In genomic region chr3:69379661-69380060, GRCh38 we compare ENCODE assay signal across 18 cellular contexts. TPM values are rescaled to one million over a fixed set of nuclear protein-coding genes. Genes with fewer than 3 reads are reported as not detected.
A peak's percentile ranks its signal among the peaks of the same experiment; 100 is the strongest.
DNase-seq lines count a peak whose midpoint lies in the region; ATAC-seq and TF ChIP-seq lines count a peak whose summit lies in the region.
"Had no signal": no experiment of that assay in that cellular context is flagged by ENCODE, and none has a peak within 500 bp of the region (broad histone marks: within the 10 kb centered on the region; RNA-seq: fewer than 3 reads in every experiment).

No MANE protein-coding gene starts in this region.

- no peak for TF ChIP-seq CTCF in DND-41 (IDR thresholded peaks at IDR 0.05; ENCODE audit: borderline replicate concordance, extremely low read depth, low read length, poor library complexity, severe bottlenecking)
- TF ChIP-seq CTCF in HEK293 (tag by site-specific recombination; IDR thresholded peaks at IDR 0.05), result no peak

- no peak overlapping the region for H2AFZ ChIP-seq in DND-41 (ENCODE audit: low read depth, low read length)

- peak; percentile 23; the same call in 1 of the 3 replicates for ATAC-seq in DND-41 (ENCODE audit: insufficient read depth, low read depth)
- no peak for ATAC-seq in GM19463 (IDR thresholded peaks at IDR 0.05; ENCODE audit: unreplicated experiment)
- ATAC-seq in HG02678 (IDR thresholded peaks at IDR 0.05; ENCODE audit: unreplicated experiment), result no peak
- ATAC-seq: CD8-positive, alpha-beta T cell; T-helper 17 cell had no signal

- POLR2A ChIA-PET in HEK293 (lab: Yijun Ruan, JAX), result no interaction called here

- no peak overlapping the region for H3K4me2 ChIP-seq in DND-41 (ENCODE audit: insufficient read depth, low read length)

- H4K20me1 ChIP-seq in DND-41 (ENCODE audit: insufficient read depth, low read length), result no peaks in the 10 kb centered on the region

- H3K36me3 ChIP-seq in DND-41 (ENCODE audit: insufficient read depth, low read length), result no peaks in the 10 kb centered on the region
- no peaks in the 10 kb centered on the region for H3K36me3 ChIP-seq in HEK293 (ENCODE audit: control insufficient read depth in 2 of 2, insufficient read depth in 1 of 2, low read length in 2 of 2)
- H3K36me3 ChIP-seq: BE2C had no signal

- H3K27me3 ChIP-seq in DND-41 (ENCODE audit: insufficient read depth, low read length, poor library complexity), result no peaks in the 10 kb centered on the region
- H3K27me3 ChIP-seq: BE2C had no signal

- no peak overlapping the region for H3K4me3 ChIP-seq in DND-41 (ENCODE audit: low read depth in 1 of 2, low read length in 2 of 2)
- H3K4me3 ChIP-seq in HEK293 (ENCODE audit: low read depth, low read length), result no peak overlapping the region

- H3K27ac ChIP-seq in DND-41 (ENCODE audit: low read length) (peak overlapping the region; percentile 5; the same call in 1 of the 2 replicates), HEK293 (ENCODE audit: extremely low read depth, low read depth, low read length) (no peak overlapping the region)

- peaks cover 51% of the 10 kb centered on the region for H3K4me1 ChIP-seq in DND-41 (ENCODE audit: insufficient read depth, low read length)
- H3K4me1 ChIP-seq in HEK293 (ENCODE audit: control insufficient read depth, insufficient read depth, low read length), result no peaks in the 10 kb centered on the region

- peaks cover 94% of the 10 kb centered on the region for H3K79me2 ChIP-seq in DND-41 (ENCODE audit: insufficient read depth, low read length)

- H3K9me3 ChIP-seq in DND-41 (ENCODE audit: insufficient read depth, low read length, severe bottlenecking), result no peaks in the 10 kb centered on the region
- no peaks in the 10 kb centered on the region for H3K9me3 ChIP-seq in HEK293 (ENCODE audit: control insufficient read depth, insufficient read depth, low read depth, low read length)
- H3K9me3 ChIP-seq: BE2C had no signal

- DNase-seq in DND-41 (no peak), NCI-H69 (lab: John Stamatoyannopoulos, UW) (peak; percentile 0), myocyte (ENCODE audit: low read depth) (peak; percentile 55)
- no peak for DNase-seq in activated CD4-positive, alpha-beta T cell treated with anti-CD3 and anti-CD28 coated beads for 1 hour
- DNase-seq: BE2C; CD8-positive, alpha-beta T cell; EL; GOT3; HFFc6; Karpas-422; NCI-H146; NCI-H2081 treated with DMSO at 0.1 percent for 48 hours; NCI-H524; SHP77; T-helper 17 cell had no signal

- H3K9ac ChIP-seq in DND-41 (ENCODE audit: low read depth, low read length), result no peak overlapping the region

- CTCF ChIA-PET in HEK293 (lab: Yijun Ruan, JAX), result interaction anchor here (0.7 kb wide), 1 partner anchor 916 kb away, joined by 3 read pairs; no protein-coding TSS in a partner anchor

TF ChIP-seq in HEK293, 187 proteins besides CTCF, POLR2A, EP300 and RAD21:
- TF ChIP-seq MZF1 (tag by site-specific recombination; IDR thresholded peaks at IDR 0.05; ENCODE audit: borderline replicate concordance) (no peak), ZNF514 (tag by site-specific recombination; IDR thresholded peaks at IDR 0.05) (no peak), ZNF600 (tag by site-specific recombination; IDR thresholded peaks at IDR 0.05) (no peak)
- TF ChIP-seq, protein P1, sequence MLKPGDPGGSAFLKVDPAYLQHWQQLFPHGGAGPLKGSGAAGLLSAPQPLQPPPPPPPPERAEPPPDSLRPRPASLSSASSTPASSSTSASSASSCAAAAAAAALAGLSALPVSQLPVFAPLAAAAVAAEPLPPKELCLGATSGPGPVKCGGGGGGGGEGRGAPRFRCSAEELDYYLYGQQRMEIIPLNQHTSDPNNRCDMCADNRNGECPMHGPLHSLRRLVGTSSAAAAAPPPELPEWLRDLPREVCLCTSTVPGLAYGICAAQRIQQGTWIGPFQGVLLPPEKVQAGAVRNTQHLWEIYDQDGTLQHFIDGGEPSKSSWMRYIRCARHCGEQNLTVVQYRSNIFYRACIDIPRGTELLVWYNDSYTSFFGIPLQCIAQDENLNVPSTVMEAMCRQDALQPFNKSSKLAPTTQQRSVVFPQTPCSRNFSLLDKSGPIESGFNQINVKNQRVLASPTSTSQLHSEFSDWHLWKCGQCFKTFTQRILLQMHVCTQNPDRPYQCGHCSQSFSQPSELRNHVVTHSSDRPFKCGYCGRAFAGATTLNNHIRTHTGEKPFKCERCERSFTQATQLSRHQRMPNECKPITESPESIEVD (tag by site-specific recombination; IDR thresholded peaks at IDR 0.05), result 0 out of 2 replicates have a peak, but pooled peaks have one; percentile 14
- TF ChIP-seq, protein P2, sequence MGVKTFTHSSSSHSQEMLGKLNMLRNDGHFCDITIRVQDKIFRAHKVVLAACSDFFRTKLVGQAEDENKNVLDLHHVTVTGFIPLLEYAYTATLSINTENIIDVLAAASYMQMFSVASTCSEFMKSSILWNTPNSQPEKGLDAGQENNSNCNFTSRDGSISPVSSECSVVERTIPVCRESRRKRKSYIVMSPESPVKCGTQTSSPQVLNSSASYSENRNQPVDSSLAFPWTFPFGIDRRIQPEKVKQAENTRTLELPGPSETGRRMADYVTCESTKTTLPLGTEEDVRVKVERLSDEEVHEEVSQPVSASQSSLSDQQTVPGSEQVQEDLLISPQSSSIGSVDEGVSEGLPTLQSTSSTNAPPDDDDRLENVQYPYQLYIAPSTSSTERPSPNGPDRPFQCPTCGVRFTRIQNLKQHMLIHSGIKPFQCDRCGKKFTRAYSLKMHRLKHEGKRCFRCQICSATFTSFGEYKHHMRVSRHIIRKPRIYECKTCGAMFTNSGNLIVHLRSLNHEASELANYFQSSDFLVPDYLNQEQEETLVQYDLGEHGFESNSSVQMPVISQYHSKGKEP (tag by site-specific recombination; IDR thresholded peaks at IDR 0.05), result peak; percentile 46; the same call in 1 of the 2 replicates

RNA-seq across cellular contexts. Expression of gene FRMD4B, which starts 6.2 kb away (rescaled TPM):
- total RNA-seq in myocyte, result 7.5 and 14.0 TPM in 2 replicates
- 5.1 TPM for polyA plus RNA-seq in myocyte (2012)

Comparison
In these comparisons a context has a peak if more than half of its experiments do, and no peak if none do; other contexts are left out.
1. DNase-seq: peak in NCI-H69 (single experiment) and myocyte (single experiment); none in DND-41 (single experiment) and activated CD4-positive, alpha-beta T cell treated with anti-CD3 and anti-CD28 coated beads for 1 hour (single experiment).